In the genomic region with DNA sequence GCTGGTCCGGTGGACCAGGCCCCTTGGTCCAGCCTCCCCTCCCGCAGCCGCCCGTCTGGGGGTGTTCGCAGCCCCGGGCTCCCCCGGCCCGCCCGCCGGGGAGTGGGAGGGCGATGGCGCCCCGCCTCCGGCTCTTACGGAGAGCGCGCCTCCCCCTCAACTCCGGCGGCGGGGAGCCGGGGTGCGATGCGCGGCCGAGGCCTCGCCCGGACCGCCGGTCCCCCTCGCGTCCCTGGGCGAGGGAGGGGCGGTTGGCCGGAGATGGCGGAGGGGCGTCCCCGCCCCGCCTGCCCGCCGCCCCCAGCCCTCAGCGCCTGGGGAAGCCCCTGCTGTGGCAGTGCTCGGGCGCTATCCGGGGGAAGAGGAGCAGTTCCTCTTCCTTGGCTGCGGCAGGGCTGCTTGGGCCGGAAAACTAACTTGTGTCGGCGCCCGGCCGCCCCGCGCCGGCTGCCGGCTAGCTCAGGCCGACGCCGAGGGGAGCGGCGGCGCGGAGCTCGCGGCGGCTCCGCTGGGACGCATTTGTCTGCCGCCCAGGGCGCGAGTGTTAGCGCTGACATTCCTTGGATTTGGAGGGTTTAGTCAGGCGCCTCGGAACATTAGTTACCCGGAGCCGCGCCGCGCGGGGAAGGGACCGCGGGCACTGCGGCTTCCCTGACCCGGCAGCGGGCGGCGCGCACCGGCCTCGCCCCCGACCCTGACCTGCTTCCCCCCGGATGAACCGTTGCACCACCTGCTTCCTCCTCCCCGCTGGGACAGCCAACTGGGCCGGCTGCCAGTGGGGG, we compare ENCODE assay signal across 8 cellular contexts. TPM values are rescaled to one million over a fixed set of nuclear protein-coding genes. Genes with fewer than 3 reads are reported as not detected.
DNase-seq lines count a peak whose midpoint lies in the region; ATAC-seq and TF ChIP-seq lines count a peak whose summit lies in the region.

No MANE protein-coding gene starts in this region.

- ATAC-seq in GM19463 (IDR thresholded peaks at IDR 0.05; ENCODE audit: unreplicated experiment) = peak; percentile 54
- ATAC-seq in HG03571 (IDR thresholded peaks at IDR 0.05; ENCODE audit: unreplicated experiment) = peak; percentile 55

- H3K9me3 ChIP-seq in thyroid gland = no peaks in the 10 kb centered on the region

- WGBS in thyroid gland, 2 donors = 0% methylated on average over 17 to 23 of the region's 93 CpGs

- H3K4me3 ChIP-seq in thyroid gland (replicated peaks in 1 of 3) = peak overlapping the region; percentile 2 to 63 (median 24)

- DNase-seq in D341Med (ENCODE audit: low spot score) (peak; percentile 83), SIG-M5 treated with dmso at 0.1 percent for 504 hours (lab: John Stamatoyannopoulos, UW; ENCODE audit: unreplicated experiment) (peak; percentile 74), germinal center (ENCODE audit: low spot score) (peak; percentile 85), nucleus accumbens (lab: John Stamatoyannopoulos, UW) (peak in 51 of 56 donors; percentile 8 to 79 (median 63)), thyroid gland (peak; percentile 69 to 71)
- DNase-seq in activated gamma-delta T cell treated with anti-CD3 and anti-CD28 coated beads, Interleukin-2, amount 50 U/mL, for 16 hours (ENCODE audit: low read depth) = peak; percentile 42

- H3K36me3 ChIP-seq in thyroid gland = no peaks in the 10 kb centered on the region

- intact Hi-C loops in thyroid gland (cut with DNase I) = no loop called here

- H3K27ac ChIP-seq in thyroid gland = peak overlapping the region; percentile 89 to 93 (median 91)

- peak in 1 of 2 donors; percentile 58 for TF ChIP-seq POLR2A in thyroid gland (IDR thresholded peaks at IDR 0.05)

- H3K4me1 ChIP-seq in thyroid gland = peaks cover 3 to 12% of the 10 kb centered on the region in 2 donors

- no peaks in the 10 kb centered on the region for H3K27me3 ChIP-seq in thyroid gland

- TF ChIP-seq CTCF in thyroid gland (IDR thresholded peaks at IDR 0.05) = no peak

RNA-seq across cellular contexts. Expression of gene GALNT7, which starts 1.0 kb away (rescaled TPM):
- 10 to 100 TPM; 15.6 to 38.2 (median 23.8) TPM for total RNA-seq in thyroid gland

Comparison
In these comparisons a context has a peak if more than half of its experiments do, and no peak if none do; other contexts are left out.
1. Peak in every context shown above with its lines: DNase-seq, ATAC-seq, H3K4me3 ChIP-seq and H3K27ac ChIP-seq.